16 cellular contexts compared by ENCODE assay signal in the genomic region with DNA sequence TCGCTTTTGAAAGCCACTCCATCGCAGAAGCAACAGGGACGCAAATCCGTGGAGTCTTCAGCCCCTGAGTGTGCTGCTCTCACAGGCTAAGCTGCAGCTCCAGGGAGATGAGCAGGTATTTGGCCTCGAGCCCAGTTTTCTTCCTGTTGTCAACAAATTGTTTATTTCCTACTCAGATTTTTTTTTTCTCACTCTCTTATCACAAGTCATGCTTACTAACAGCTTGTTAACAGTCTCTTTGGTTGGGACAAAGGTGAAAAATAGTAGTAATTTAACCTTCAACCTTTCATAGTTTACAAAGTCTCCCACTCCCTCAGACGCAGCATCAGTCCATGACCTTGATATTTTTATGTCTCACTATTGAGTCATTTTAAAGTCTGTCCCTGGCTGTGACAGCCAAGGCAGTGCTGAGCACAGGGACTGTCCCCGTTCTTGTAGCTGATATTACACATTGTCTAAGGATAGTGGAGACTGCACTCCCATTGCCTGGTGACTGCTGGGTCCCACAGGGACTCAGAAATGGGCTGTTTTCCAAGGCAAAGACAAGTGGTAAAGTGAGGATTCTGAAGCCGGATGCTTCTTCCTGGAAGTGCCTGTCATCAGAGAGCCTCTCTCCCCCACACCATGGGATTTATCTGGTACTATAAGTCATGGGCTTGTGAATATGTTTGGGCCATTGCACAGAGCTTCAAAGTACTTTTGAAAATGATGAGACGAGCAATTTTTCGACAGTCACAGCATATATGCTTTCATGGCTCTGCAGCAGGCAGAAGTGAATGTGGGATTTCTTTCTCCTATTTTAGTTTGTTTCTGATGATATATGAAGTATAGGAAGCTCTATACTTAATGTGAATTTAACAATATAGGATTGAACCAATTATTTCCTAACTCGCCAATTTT. TPM values are rescaled to one million over a fixed set of nuclear protein-coding genes. Genes with fewer than 3 reads are reported as not detected.
A peak's percentile ranks its signal among the peaks of the same experiment; 100 is the strongest.
DNase-seq lines count a peak whose midpoint lies in the region; ATAC-seq lines count a peak whose summit lies in the region.
"Had no signal": no experiment of that assay in that cellular context is flagged by ENCODE, and none has a peak within 500 bp of the region (broad histone marks: within the 10 kb centered on the region; RNA-seq: fewer than 3 reads in every experiment).

No MANE protein-coding gene starts in this region.

- intact Hi-C loops in Right ventricle myocardium superior (cut with DNase I) = no loop called here
- intact Hi-C loops in cardiac septum (cut with DNase I) = no loop called here

- DNase-seq in Right ventricle myocardium superior (no peak), cardiac septum (ENCODE audit: low spot score) (no peak), NCI-H510A treated with DMSO at 0.1 percent for 48 hours (lab: John Stamatoyannopoulos, UW) (peak; percentile 25), iPS-NIHi7 (ENCODE audit: extremely low spot score) (peak; percentile 34), NCI-H524 treated with DMSO at 0.1 percent for 48 hours (lab: John Stamatoyannopoulos, UW) (no peak)
- no peak for DNase-seq in stimulated activated CD4-positive, alpha-beta T cell treated with anti-CD3 and anti-CD28 coated beads, Interleukin-4, amount 100 ng/mL, for 4 hours
- DNase-seq in stimulated activated CD8-positive, alpha-beta memory T cell treated with anti-CD3 and anti-CD28 coated beads, Interleukin-4, amount 100 ng/mL, for 48 hours = no peak
- DNase-seq: KG1; mammary epithelial cell; NCI-H1694 treated with DMSO at 0.1 percent for 48 hours; stimulated activated naive CD8-positive, alpha-beta T cell treated with anti-CD3 and anti-CD28 coated beads, Interleukin-15, Interleukin-2, amounts not matched to agents 100 U/mL and 50 U/mL, for 24 hours had no signal

- ATAC-seq in Right ventricle myocardium superior (ENCODE audit: poor library complexity) = peak; percentile 31
- no peak for ATAC-seq in HG02571 (IDR thresholded peaks at IDR 0.05; ENCODE audit: unreplicated experiment)
- ATAC-seq: body of pancreas; HCT116; stimulated activated naive CD8-positive, alpha-beta T cell treated with anti-CD3 and anti-CD28 coated beads, Interleukin-15, Interleukin-2, amounts not matched to agents 100 U/mL and 50 U/mL, for 24 hours had no signal

RNA-seq across cellular contexts. Expression of a gene that starts 59.8 kb away (rescaled TPM):
- total RNA-seq in Right ventricle myocardium superior (0.03 TPM), cardiac septum (0.32 TPM)
- total RNA-seq: body of pancreas, OCI-LY7, vagina had no signal

Comparison
In these comparisons a context has a peak if more than half of its experiments do, and no peak if none do; other contexts are left out.
1. DNase-seq: peak in NCI-H510A treated with DMSO at 0.1 percent for 48 hours (single experiment) and iPS-NIHi7 (single experiment); none in Right ventricle myocardium superior (single experiment), cardiac septum (single experiment), NCI-H524 treated with DMSO at 0.1 percent for 48 hours (single experiment), stimulated activated CD4-positive, alpha-beta T cell treated with anti-CD3 and anti-CD28 coated beads, Interleukin-4, amount 100 ng/mL, for 4 hours (0 of 2) and stimulated activated CD8-positive, alpha-beta memory T cell treated with anti-CD3 and anti-CD28 coated beads, Interleukin-4, amount 100 ng/mL, for 48 hours (single experiment).